10 cellular contexts compared by ENCODE assay signal in genomic region chr6:84768442-84769174, GRCh38. TPM values are rescaled to one million over a fixed set of nuclear protein-coding genes. Genes with fewer than 3 reads are reported as not detected.
A peak's percentile ranks its signal among the peaks of the same experiment; 100 is the strongest.
DNase-seq lines count a peak whose midpoint lies in the region; ATAC-seq, FAIRE-seq and TF ChIP-seq lines count a peak whose summit lies in the region.
"Had no signal": no experiment of that assay in that cellular context is flagged by ENCODE, and none has a peak within 500 bp of the region (broad histone marks: within the 10 kb centered on the region; RNA-seq: fewer than 3 reads in every experiment).

No MANE protein-coding gene starts in this region.

- no peaks in the 10 kb centered on the region for H3K36me3 ChIP-seq in SK-N-SH (replicated peaks in 1 of 2; ENCODE audit: control insufficient read depth in 1 of 2, insufficient read depth in 2 of 2, low read length in 1 of 2)
- H3K36me3 ChIP-seq in brain microvascular endothelial cell (replicated peaks), result no peaks in the 10 kb centered on the region
- no peaks in the 10 kb centered on the region for H3K36me3 ChIP-seq in iPS-20b (ENCODE audit: insufficient read depth, low read depth, low read length)
- H3K36me3 ChIP-seq in tibial artery, result no peaks in the 10 kb centered on the region

- ATAC-seq in SK-N-SH treated with all-trans-retinoic acid at 6 μM for 48 hours (no peak), HG03521 (IDR thresholded peaks at IDR 0.05; ENCODE audit: unreplicated experiment) (no peak)

- TF ChIP-seq CTCF in SK-N-SH (IDR thresholded peaks at IDR 0.05), result no peak
- no peak for TF ChIP-seq CTCF in brain microvascular endothelial cell (IDR thresholded peaks at IDR 0.05; ENCODE audit: low read depth, low read length, missing control alignments)
- TF ChIP-seq CTCF in tibial artery (IDR thresholded peaks at IDR 0.05), result no peak

- H3K4me3 ChIP-seq in SK-N-SH (ENCODE audit: low read depth in 2 of 2, low read length in 1 of 2), result peak overlapping the region in 1 of 2 experiments; percentile 23; a peak in 1 of 4 replicates
- peak overlapping the region; percentile 52 for H3K4me3 ChIP-seq in brain microvascular endothelial cell (ENCODE audit: low read depth, low read length)
- peak overlapping the region; percentile 50; the same call in 1 of the 2 replicates for H3K4me3 ChIP-seq in iPS-20b (ENCODE audit: low read length)
- H3K4me3 ChIP-seq in tibial artery, result peak overlapping the region; percentile 62 to 79

- H3K27me3 ChIP-seq in SK-N-SH (ENCODE audit: insufficient read depth), result peaks cover 70% of the 10 kb centered on the region
- H3K27me3 ChIP-seq in brain microvascular endothelial cell (replicated peaks), result no peaks in the 10 kb centered on the region
- peaks cover 100% of the 10 kb centered on the region for H3K27me3 ChIP-seq in iPS-20b (ENCODE audit: insufficient read depth, low read length)
- no peaks in the 10 kb centered on the region for H3K27me3 ChIP-seq in tibial artery

- POLR2A ChIA-PET in SK-N-SH (lab: Yijun Ruan, JAX), result no interaction called here

- WGBS in SK-N-SH (ENCODE audit: low lambda C conversion rate), result 8% methylated on average over 31 of the region's 31 CpGs

- TF ChIP-seq EP300 in SK-N-SH (IDR thresholded peaks at IDR 0.05; ENCODE audit: borderline replicate concordance in 1 of 2, low read depth in 1 of 2, low read length in 1 of 2), result no peak

- H4K20me1 ChIP-seq in SK-N-SH (ENCODE audit: insufficient read depth), result no peaks in the 10 kb centered on the region

- H3K4me1 ChIP-seq in SK-N-SH (ENCODE audit: control insufficient read depth in 1 of 2, insufficient read depth in 2 of 2, low read depth in 1 of 2, low read length in 1 of 2), result peaks cover 0 to under 1% of the 10 kb centered on the region in 2 experiments; a peak in 1 of 4 replicates
- peaks cover 7% of the 10 kb centered on the region; the same call in 1 of the 2 replicates for H3K4me1 ChIP-seq in iPS-20b (ENCODE audit: insufficient read depth, low read length)
- peaks cover 0 to 22% (median 6%) of the 10 kb centered on the region in 4 donors for H3K4me1 ChIP-seq in tibial artery

- intact Hi-C loops in tibial artery (cut with DNase I; ENCODE audit: low total_unique reads), result no loop called here

- CTCF ChIA-PET in SK-N-SH (lab: Yijun Ruan, JAX), result interaction anchor here (1.1 kb wide), 1 partner anchor 15 kb away, joined by 3 read pairs; no protein-coding TSS in a partner anchor

- no peaks in the 10 kb centered on the region for H3K79me2 ChIP-seq in SK-N-SH (ENCODE audit: insufficient read depth)

- no peak for TF ChIP-seq RAD21 in SK-N-SH (IDR thresholded peaks at IDR 0.05; ENCODE audit: low read length)

- H2AFZ ChIP-seq in SK-N-SH (ENCODE audit: low read depth), result peak overlapping the region; percentile 24; the same call in 1 of the 2 replicates

- H3K27ac ChIP-seq in SK-N-SH (ENCODE audit: low read depth in 2 of 2, low read length in 1 of 2), result no peak overlapping the region
- peak overlapping the region; percentile 96 for H3K27ac ChIP-seq in brain microvascular endothelial cell
- no peak overlapping the region for H3K27ac ChIP-seq in iPS-20b (ENCODE audit: low read length)
- peak overlapping the region; percentile 99 to 100 for H3K27ac ChIP-seq in tibial artery

- H3F3A ChIP-seq in SK-N-SH (replicated peaks; ENCODE audit: insufficient read depth), result peaks cover 14% of the 10 kb centered on the region

- H3K4me2 ChIP-seq in SK-N-SH, result peak overlapping the region; percentile 68

- FAIRE-seq in RCC 7860 (lab: Jason Lieb, UNC), result no peak
- FAIRE-seq: TTC549 had no signal

- H3K9me3 ChIP-seq in SK-N-SH, result no peaks in the 10 kb centered on the region
- no peaks in the 10 kb centered on the region; the same call in 1 of the 2 replicates for H3K9me3 ChIP-seq in iPS-20b (ENCODE audit: insufficient read depth, low read depth, low read length)
- H3K9me3 ChIP-seq in tibial artery, result no peaks in the 10 kb centered on the region

- no peak overlapping the region for H3K9ac ChIP-seq in SK-N-SH
- no peak overlapping the region for H3K9ac ChIP-seq in iPS-20b (ENCODE audit: low read depth, low read length)

- DNase-seq in SK-N-SH, result peak; percentile 29
- peak; percentile 78 for DNase-seq in brain microvascular endothelial cell
- DNase-seq in tibial artery, result peak; percentile 36 to 69
- DNase-seq in RCC 7860 (ENCODE audit: low spot score), result no peak
- no peak for DNase-seq in SIG-M5 treated with dmso at 0.1 percent for 504 hours (lab: John Stamatoyannopoulos, UW; ENCODE audit: unreplicated experiment)
- DNase-seq: NK-92 treated with Interleukin-12 subunit alpha and Interleukin-12 subunit beta, amount 100 ng/mL, for 24 hours had no signal

- H3K9me2 ChIP-seq in SK-N-SH, result no peaks in the 10 kb centered on the region

- in situ Hi-C loops in brain microvascular endothelial cell (cut with HindIII; ENCODE audit: low pct_ligation_motif_present, low sequenced_read_pairs), result no loop called here

TF ChIP-seq in SK-N-SH, 30 proteins besides CTCF, POLR2A, EP300 and RAD21:
- TF ChIP-seq SMC3 (IDR thresholded peaks at IDR 0.05; ENCODE audit: low read depth, low read length) (no peak), JUND (IDR thresholded peaks at IDR 0.05) (peak; percentile 30; the same call in 1 of the 2 replicates), FOSL2 (IDR thresholded peaks at IDR 0.05; ENCODE audit: borderline replicate concordance, low read depth) (peak; percentile 41; the same call in 1 of the 2 replicates), TCF12 (IDR thresholded peaks at IDR 0.05) (no peak), GABPA (IDR thresholded peaks at IDR 0.05; ENCODE audit: low read depth) (no peak), YY1 (IDR thresholded peaks at IDR 0.05; ENCODE audit: low read depth) (no peak)

TF ChIP-seq in SK-N-SH treated with all-trans-retinoic acid at 6 μM for 48 hours, 23 proteins besides CTCF, POLR2A, EP300 and RAD21:
- TF ChIP-seq GLIS3 (CRISPR knock-in tag; IDR thresholded peaks at IDR 0.05), result no peak
- TF ChIP-seq ZNF565 (CRISPR knock-in tag; conservative IDR thresholded peaks at IDR 0.05; ENCODE audit: low read depth), result no peak
- TF ChIP-seq SNAI2 (CRISPR knock-in tag; IDR thresholded peaks at IDR 0.05), result no peak
- no peak for TF ChIP-seq ZNF70 (CRISPR knock-in tag; IDR thresholded peaks at IDR 0.05)
- TF ChIP-seq ZFP3 (CRISPR knock-in tag; IDR thresholded peaks at IDR 0.05), result no peak
- TF ChIP-seq BACH2 (CRISPR knock-in tag; IDR thresholded peaks at IDR 0.05; ENCODE audit: borderline replicate concordance), result no peak
- TF ChIP-seq CSDC2 (CRISPR knock-in tag; IDR thresholded peaks at IDR 0.05), result no peak
- no peak for TF ChIP-seq CSRNP3 (CRISPR knock-in tag; IDR thresholded peaks at IDR 0.05)
- no peak for TF ChIP-seq ZC3H10 (CRISPR knock-in tag; IDR thresholded peaks at IDR 0.05)
- TF ChIP-seq ZFP30 (CRISPR knock-in tag; IDR thresholded peaks at IDR 0.05), result no peak
- TF ChIP-seq, protein P1, sequence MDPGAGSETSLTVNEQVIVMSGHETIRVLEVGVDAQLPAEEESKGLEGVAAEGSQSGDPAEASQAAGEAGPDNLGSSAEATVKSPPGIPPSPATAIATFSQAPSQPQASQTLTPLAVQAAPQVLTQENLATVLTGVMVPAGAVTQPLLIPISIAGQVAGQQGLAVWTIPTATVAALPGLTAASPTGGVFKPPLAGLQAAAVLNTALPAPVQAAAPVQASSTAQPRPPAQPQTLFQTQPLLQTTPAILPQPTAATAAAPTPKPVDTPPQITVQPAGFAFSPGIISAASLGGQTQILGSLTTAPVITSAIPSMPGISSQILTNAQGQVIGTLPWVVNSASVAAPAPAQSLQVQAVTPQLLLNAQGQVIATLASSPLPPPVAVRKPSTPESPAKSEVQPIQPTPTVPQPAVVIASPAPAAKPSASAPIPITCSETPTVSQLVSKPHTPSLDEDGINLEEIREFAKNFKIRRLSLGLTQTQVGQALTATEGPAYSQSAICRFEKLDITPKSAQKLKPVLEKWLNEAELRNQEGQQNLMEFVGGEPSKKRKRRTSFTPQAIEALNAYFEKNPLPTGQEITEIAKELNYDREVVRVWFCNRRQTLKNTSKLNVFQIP (CRISPR knock-in tag; IDR thresholded peaks at IDR 0.05; ENCODE audit: borderline replicate concordance, low read depth), result no peak
- TF ChIP-seq PPARA (CRISPR knock-in tag; IDR thresholded peaks at IDR 0.05; ENCODE audit: borderline replicate concordance), result no peak
- TF ChIP-seq, protein P2, sequence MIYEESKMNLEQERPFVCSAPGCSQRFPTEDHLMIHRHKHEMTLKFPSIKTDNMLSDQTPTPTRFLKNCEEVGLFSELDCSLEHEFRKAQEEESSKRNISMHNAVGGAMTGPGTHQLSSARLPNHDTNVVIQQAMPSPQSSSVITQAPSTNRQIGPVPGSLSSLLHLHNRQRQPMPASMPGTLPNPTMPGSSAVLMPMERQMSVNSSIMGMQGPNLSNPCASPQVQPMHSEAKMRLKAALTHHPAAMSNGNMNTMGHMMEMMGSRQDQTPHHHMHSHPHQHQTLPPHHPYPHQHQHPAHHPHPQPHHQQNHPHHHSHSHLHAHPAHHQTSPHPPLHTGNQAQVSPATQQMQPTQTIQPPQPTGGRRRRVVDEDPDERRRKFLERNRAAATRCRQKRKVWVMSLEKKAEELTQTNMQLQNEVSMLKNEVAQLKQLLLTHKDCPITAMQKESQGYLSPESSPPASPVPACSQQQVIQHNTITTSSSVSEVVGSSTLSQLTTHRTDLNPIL (CRISPR knock-in tag; IDR thresholded peaks at IDR 0.05; ENCODE audit: low read depth), result no peak
- TF ChIP-seq RARB (CRISPR knock-in tag; IDR thresholded peaks at IDR 0.05), result no peak

RNA-seq across cellular contexts. Expression of gene TBX18, which starts 4.2 kb away (rescaled TPM):
- polyA plus RNA-seq in SK-N-SH (2012; rRNA removed), result 19.3 and 29.8 TPM in 2 replicates
- 13.8 and 23.5 TPM in 2 replicates for polyA plus RNA-seq in SK-N-SH (2012; cell fraction: cytosol; rRNA removed)
- 19.5 and 52.3 TPM in 2 replicates for polyA plus RNA-seq in SK-N-SH (2012; cell fraction: nucleus; rRNA removed)

Comparison
In these comparisons a context has a peak if more than half of its experiments do, and no peak if none do; other contexts are left out.
1. DNase-seq: peak in SK-N-SH (single experiment), brain microvascular endothelial cell (single experiment) and tibial artery (2 of 2); none in RCC 7860 (single experiment) and SIG-M5 treated with dmso at 0.1 percent for 504 hours (single experiment).
2. H3K27ac ChIP-seq: peak in brain microvascular endothelial cell (single experiment) and tibial artery (2 of 2); none in SK-N-SH (0 of 2) and iPS-20b (single experiment).